Comparison of ENCODE assay signal across 8 cellular contexts in the genomic region with DNA sequence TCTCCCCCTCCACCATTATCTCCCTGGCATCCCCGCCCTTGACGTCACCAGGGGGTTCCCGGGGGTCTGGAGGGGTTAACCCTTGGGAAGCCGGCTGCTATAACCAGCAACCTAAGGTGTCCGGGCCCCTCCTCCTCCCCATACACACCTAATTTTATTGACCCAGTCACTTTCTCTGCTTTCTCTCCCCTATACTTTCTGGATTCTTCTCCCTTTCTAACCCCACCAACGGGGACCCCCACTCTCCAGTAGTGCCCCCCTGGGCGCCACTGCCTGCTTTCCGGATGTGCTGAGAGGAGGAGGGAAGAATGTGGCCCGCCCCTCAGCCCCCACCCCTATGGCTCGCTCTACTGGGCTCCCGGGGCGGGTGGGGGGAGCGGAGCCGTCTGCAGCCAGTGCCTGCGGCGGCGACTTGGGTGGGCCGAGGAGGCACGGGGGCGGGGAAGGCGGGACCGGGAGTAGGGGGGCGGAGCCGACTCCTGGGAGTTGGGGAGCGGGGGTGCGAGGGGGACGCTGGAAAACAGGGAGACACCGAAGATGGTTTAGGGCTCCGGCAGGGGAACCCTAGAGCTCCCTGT. TPM values are rescaled to one million over a fixed set of nuclear protein-coding genes. Genes with fewer than 3 reads are reported as not detected.
DNase-seq lines count a peak whose midpoint lies in the region; ATAC-seq, FAIRE-seq and TF ChIP-seq lines count a peak whose summit lies in the region.

No MANE protein-coding gene starts in this region.

- H3K4me1 Mint-ChIP-seq in immature natural killer cell, result peaks cover 42 to 60% of the 10 kb centered on the region in 2 donors

- no peak for FAIRE-seq in K562 (lab: Jason Lieb, UNC)

- peak overlapping the region; percentile 79 to 95 (median 84) for H3K4me3 Mint-ChIP-seq in immature natural killer cell

- H3K27me3 Mint-ChIP-seq in immature natural killer cell (ENCODE audit: low read depth in 3 of 3), result peaks cover 9 to 30% (median 20%) of the 10 kb centered on the region in 3 donors

- H3F3A ChIP-seq in smooth muscle cell (ENCODE audit: low read depth), result peaks cover 10% of the 10 kb centered on the region

- CTCF ChIA-PET in K562 (lab: Yijun Ruan, JAX; ENCODE audit: low intra/inter-chr PET ratio), result interaction anchor here (0.5 to 1.0 kb wide), 2 partner anchors 38 to 122 kb away, joined by 3 read pairs; no protein-coding TSS in a partner anchor

- H3K79me2 ChIP-seq in K562 (ENCODE audit: control insufficient read depth, insufficient read depth, low read length) (peaks cover 8% of the 10 kb centered on the region; the same call in 2 of the 3 replicates), smooth muscle cell (ENCODE audit: low read depth) (peaks cover 7% of the 10 kb centered on the region)

- WGBS in K562 (ENCODE audit: insufficient coverage, low coverage, missing lambda C conversion rate), result 1% methylated on average over 12 of the region's 29 CpGs
- 3% methylated on average over 14 of the region's 29 CpGs for WGBS in smooth muscle cell (ENCODE audit: low lambda C conversion rate)

- H3K27me3 ChIP-seq in NT2/D1 (ENCODE audit: insufficient read depth, insufficient read length) (no peaks in the 10 kb centered on the region), K562 (ENCODE audit: control insufficient read depth in 2 of 2, insufficient read depth in 2 of 2, low read length in 2 of 2) (peaks cover 2 to 14% of the 10 kb centered on the region in 2 experiments; a peak in 1 of 5 replicates), smooth muscle cell (ENCODE audit: low read depth) (no peaks in the 10 kb centered on the region)

- H3K9me3 ChIP-seq in NT2/D1 (ENCODE audit: insufficient read depth, low read length) (no peaks in the 10 kb centered on the region), K562 (replicated peaks; ENCODE audit: control insufficient read depth, insufficient read depth, low read depth, low read length) (no peaks in the 10 kb centered on the region), smooth muscle cell (replicated peaks; ENCODE audit: low read depth) (no peaks in the 10 kb centered on the region)

- DNase-seq in NCI-H2227 (lab: John Stamatoyannopoulos, UW; ENCODE audit: unreplicated experiment) (peak; percentile 26), NCI-H2227 treated with DMSO at 0.1 percent for 48 hours (lab: John Stamatoyannopoulos, UW) (no peak), NT2/D1 (ENCODE audit: low read depth, low spot score) (peak; percentile 74), K562 (ENCODE audit: extremely low read depth in 1 of 4, low spot score in 3 of 4) (peak; percentile 78 to 89 (median 84)), immature natural killer cell (no peak), smooth muscle cell (lab: John Stamatoyannopoulos, UW; ENCODE audit: unreplicated experiment) (peak; percentile 55)

- peak overlapping the region in 3 of 6 donors; percentile 40 to 87 (median 61) for H3K27ac Mint-ChIP-seq in immature natural killer cell

- H3K9me3 Mint-ChIP-seq in immature natural killer cell, result no peaks in the 10 kb centered on the region

- no peaks in the 10 kb centered on the region for H3K9me1 ChIP-seq in K562 (ENCODE audit: control insufficient read depth, insufficient read depth, low read length)

- H3K27ac ChIP-seq in K562 (ENCODE audit: extremely low read depth, low read depth, low read length), result peak overlapping the region; percentile 46; the same call in 2 of the 3 replicates
- H3K27ac ChIP-seq in smooth muscle cell (ENCODE audit: low read depth), result peak overlapping the region; percentile 6

- no TSS peak for BruUV-seq in K562 (replicated peaks; lab: Mats Ljungman, UMichigan)

- no peak for TF ChIP-seq RAD21 in K562 (CRISPR knock-in tag; conservative IDR thresholded peaks at IDR 0.05 in 1 of 2, IDR thresholded peaks at IDR 0.05 in 1 of 2)

- TF ChIP-seq EP300 in K562 (IDR thresholded peaks at IDR 0.05; ENCODE audit: low read length), result no peak

- in situ Hi-C loops in K562 (cut with MboI), result no loop called here

- POLR2A ChIA-PET in K562 (lab: Yijun Ruan, JAX), result interaction anchor here (0.6 to 2.3 kb wide), 6 partner anchors 8 to 734 kb away, joined by 3 to 13 read pairs (median 4); no protein-coding TSS in a partner anchor

- H4K20me1 ChIP-seq in K562 (replicated peaks; ENCODE audit: control insufficient read depth, insufficient read depth, low read length), result no peaks in the 10 kb centered on the region
- H4K20me1 ChIP-seq in smooth muscle cell (ENCODE audit: low read depth), result no peaks in the 10 kb centered on the region

- ATAC-seq in K562 (peak; percentile 54), GM18867 (IDR thresholded peaks at IDR 0.05; ENCODE audit: unreplicated experiment) (no peak), HG03469 (IDR thresholded peaks at IDR 0.05; ENCODE audit: unreplicated experiment) (no peak)

- TF ChIP-seq POLR2A in K562 (conservative IDR thresholded peaks at IDR 0.05), result no peak

- H3K4me2 ChIP-seq in K562 (ENCODE audit: insufficient read depth, low read length), result peak overlapping the region; percentile 85
- H3K4me2 ChIP-seq in smooth muscle cell, result peak overlapping the region; percentile 100

- no peaks in the 10 kb centered on the region for H3K36me3 Mint-ChIP-seq in immature natural killer cell

- intact Hi-C loops in K562 (cut with micrococcal nuclease), result no loop called here

- H3K9ac ChIP-seq in NT2/D1 (ENCODE audit: insufficient read length, low read depth) (peak overlapping the region; percentile 96), K562 (ENCODE audit: insufficient read depth in 1 of 2, low read depth in 2 of 2, low read length in 2 of 2) (peak overlapping the region; percentile 42 to 90; a peak in 3 of 4 replicates), smooth muscle cell (ENCODE audit: low read depth) (no peak overlapping the region)

- no peak for TF ChIP-seq CTCF in K562 (IDR thresholded peaks at IDR 0.05 in 2 of 3, conservative IDR thresholded peaks at IDR 0.05 in 1 of 3; ENCODE audit: insufficient read depth in 2 of 3, low read depth in 1 of 3, low read length in 3 of 3)
- TF ChIP-seq CTCF in smooth muscle cell (IDR thresholded peaks at IDR 0.05; ENCODE audit: borderline replicate concordance, insufficient read depth, poor library complexity, severe bottlenecking), result no peak

- peaks cover 11% of the 10 kb centered on the region for H3K36me3 ChIP-seq in NT2/D1 (ENCODE audit: insufficient read depth, insufficient read length, low read length)
- H3K36me3 ChIP-seq in K562 (ENCODE audit: control insufficient read depth, insufficient read depth, low read length), result no peaks in the 10 kb centered on the region
- no peaks in the 10 kb centered on the region for H3K36me3 ChIP-seq in smooth muscle cell (ENCODE audit: low read depth)

- peak overlapping the region; percentile 78 for H3K4me3 ChIP-seq in NT2/D1 (ENCODE audit: insufficient read length, low read depth)
- H3K4me3 ChIP-seq in K562, result peak overlapping the region; percentile 51
- H3K4me3 ChIP-seq in smooth muscle cell, result peak overlapping the region; percentile 73

- peak overlapping the region; percentile 85 for H2AFZ ChIP-seq in K562 (ENCODE audit: low read depth, low read length)
- peak overlapping the region; percentile 67 for H2AFZ ChIP-seq in smooth muscle cell (ENCODE audit: low read depth)

- H3K4me1 ChIP-seq in NT2/D1 (ENCODE audit: insufficient read depth, insufficient read length), result peaks cover 7% of the 10 kb centered on the region
- H3K4me1 ChIP-seq in K562 (replicated peaks in 1 of 2; ENCODE audit: control insufficient read depth in 2 of 2, insufficient read depth in 2 of 2, low read length in 2 of 2), result peaks cover 26 to 43% of the 10 kb centered on the region in 2 experiments; a peak in 4 of 5 replicates
- peaks cover 11% of the 10 kb centered on the region for H3K4me1 ChIP-seq in smooth muscle cell (ENCODE audit: low read depth)

RNA-seq across cellular contexts. Expression of a gene that starts 1.8 kb away (rescaled TPM):
- total RNA-seq in K562 (2011; cell fraction: chromatin; rRNA removed; ENCODE audit: low replicate concordance), result 1.4 and 2.9 TPM in 2 replicates
- total RNA-seq in K562 (2011; cell fraction: nucleolus; rRNA removed), result 1.0 and 1.3 TPM in 2 replicates
- 2.0 and 2.7 TPM in 2 replicates for total RNA-seq in K562 (2011; cell fraction: nucleoplasm; rRNA removed)
- total RNA-seq in K562 (2014; rRNA removed) (0.33 and 0.41 TPM in 2 replicates), K562 (2014; rRNA removed; fragmentation: Illumina TruSeq; extraction: Trizol) (0.76 and 0.80 TPM in 2 replicates), K562 (2015; rRNA removed; fragmentation: Illumina TruSeq; extraction: Trizol) (0.30 and 2.2 TPM in 2 replicates), K562 (2021) (2.1 and 3.7 TPM in 2 replicates), smooth muscle cell (1.4 and 1.5 TPM in 2 replicates)
- polyA plus RNA-seq in K562 (2011; rRNA removed) (0.33 and 1.1 TPM in 2 replicates), K562 (2014; fragmentation: Illumina TruSeq; extraction: Trizol) (0.61 and 0.80 TPM in 2 replicates), K562 (2014; fragmentation: Nextera tagmentation; extraction: Ambion mirVana) (under 1 TPM; 0.24 to 0.31 TPM), K562 (2014; rRNA removed) (0.51 and 0.64 TPM in 2 replicates), immature natural killer cell (under 1 TPM in 2 of 3 donors, not detected in 1; 0.33 to 0.40 TPM), smooth muscle cell (0.50 and 1.2 TPM in 2 replicates)
- 0.63 and 0.64 TPM in 2 replicates for polyA plus RNA-seq in K562 (2011; cell fraction: cytosol; rRNA removed)
- polyA plus RNA-seq in K562 (2011; cell fraction: nucleus; rRNA removed), result 2.0 and 3.7 TPM in 2 replicates
- polyA plus RNA-seq in K562 (2012), result 2.2 and 3.2 TPM in 2 replicates
- 0.36 and 0.81 TPM in 2 replicates for polyA minus RNA-seq in K562 (2011; rRNA and poly(A)+ RNA removed)
- polyA minus RNA-seq in K562 (2011; cell fraction: cytosol; rRNA and poly(A)+ RNA removed), result not detected in 2 replicates
- polyA minus RNA-seq in K562 (2011; cell fraction: nucleus; rRNA and poly(A)+ RNA removed), result 0.33 and 0.81 TPM in 2 replicates

RNA-seq across cellular contexts. Expression of a gene that starts 6.3 kb away (rescaled TPM):
- total RNA-seq in K562 (2011; cell fraction: chromatin; rRNA removed; ENCODE audit: low replicate concordance), result 6.1 and 10.9 TPM in 2 replicates
- total RNA-seq in K562 (2011; cell fraction: nucleolus; rRNA removed), result 23.7 and 26.8 TPM in 2 replicates
- total RNA-seq in K562 (2011; cell fraction: nucleoplasm; rRNA removed), result 12.3 and 17.1 TPM in 2 replicates
- 8.2 and 12.2 TPM in 2 replicates for total RNA-seq in K562 (2014; rRNA removed)
- 5.6 and 7.3 TPM in 2 replicates for total RNA-seq in K562 (2014; rRNA removed; fragmentation: Illumina TruSeq; extraction: Trizol)
- total RNA-seq in K562 (2015; rRNA removed; fragmentation: Illumina TruSeq; extraction: Trizol), result 0.94 and 1.2 TPM in 2 replicates
- 8.6 and 9.4 TPM in 2 replicates for total RNA-seq in K562 (2021)
- 1.7 and 4.7 TPM in 2 replicates for polyA plus RNA-seq in K562 (2011; rRNA removed)
- 4.7 and 6.2 TPM in 2 replicates for polyA plus RNA-seq in K562 (2011; cell fraction: cytosol; rRNA removed)
- polyA plus RNA-seq in K562 (2011; cell fraction: nucleus; rRNA removed), result 1.1 and 2.3 TPM in 2 replicates
- 4.7 and 106 TPM in 2 replicates for polyA plus RNA-seq in K562 (2012)
- polyA plus RNA-seq in K562 (2014; fragmentation: Illumina TruSeq; extraction: Trizol), result 9.1 and 11.1 TPM in 2 replicates
- polyA plus RNA-seq in K562 (2014; fragmentation: Nextera tagmentation; extraction: Ambion mirVana), result 1 to 10 TPM; 1.9 TPM
- 8.5 and 9.9 TPM in 2 replicates for polyA plus RNA-seq in K562 (2014; rRNA removed)
- polyA minus RNA-seq in K562 (2011; rRNA and poly(A)+ RNA removed), result 1.7 and 3.4 TPM in 2 replicates
- polyA minus RNA-seq in K562 (2011; cell fraction: cytosol; rRNA and poly(A)+ RNA removed), result 0.67 and 3.6 TPM in 2 replicates
- 1.2 and 2.7 TPM in 2 replicates for polyA minus RNA-seq in K562 (2011; cell fraction: nucleus; rRNA and poly(A)+ RNA removed)
- polyA plus RNA-seq in immature natural killer cell, result not detected
- 5.4 and 11.5 TPM in 2 replicates for total RNA-seq in smooth muscle cell
- polyA plus RNA-seq in smooth muscle cell, result 2.1 and 2.3 TPM in 2 replicates

RNA-seq across cellular contexts. Expression of a gene that starts 18.3 kb away (rescaled TPM):
- total RNA-seq in K562 (2011; cell fraction: chromatin; rRNA removed; ENCODE audit: low replicate concordance), result 8.4 and 15.8 TPM in 2 replicates
- total RNA-seq in K562 (2011; cell fraction: nucleolus; rRNA removed), result 5.3 and 7.2 TPM in 2 replicates
- total RNA-seq in K562 (2011; cell fraction: nucleoplasm; rRNA removed), result 7.3 and 8.5 TPM in 2 replicates
- total RNA-seq in K562 (2014; rRNA removed) (3.8 and 4.6 TPM in 2 replicates), K562 (2014; rRNA removed; fragmentation: Illumina TruSeq; extraction: Trizol) (3.1 and 4.2 TPM in 2 replicates), K562 (2015; rRNA removed; fragmentation: Illumina TruSeq; extraction: Trizol) (5.1 and 5.8 TPM in 2 replicates), K562 (2021) (5.9 and 6.0 TPM in 2 replicates), smooth muscle cell (1.3 TPM in 1 of 2 replicates, not detected in the other)
- polyA plus RNA-seq in K562 (2011; rRNA removed) (6.5 and 22.7 TPM in 2 replicates), K562 (2014; fragmentation: Illumina TruSeq; extraction: Trizol) (5.4 and 6.5 TPM in 2 replicates), K562 (2014; fragmentation: Nextera tagmentation; extraction: Ambion mirVana) (1 to 10 TPM; 1.5 to 2.0 TPM), K562 (2014; rRNA removed) (3.3 and 10.2 TPM in 2 replicates), immature natural killer cell (100 to 1,000 TPM; 148 to 294 (median 163) TPM), smooth muscle cell (not detected in 2 replicates)
- 7.6 and 14.0 TPM in 2 replicates for polyA plus RNA-seq in K562 (2011; cell fraction: cytosol; rRNA removed)
- polyA plus RNA-seq in K562 (2011; cell fraction: nucleus; rRNA removed), result 53.3 and 109 TPM in 2 replicates
- 5.2 and 15.6 TPM in 2 replicates for polyA plus RNA-seq in K562 (2012)
- 2.8 and 7.2 TPM in 2 replicates for polyA minus RNA-seq in K562 (2011; rRNA and poly(A)+ RNA removed)
- polyA minus RNA-seq in K562 (2011; cell fraction: cytosol; rRNA and poly(A)+ RNA removed), result 1.5 and 8.5 TPM in 2 replicates
- polyA minus RNA-seq in K562 (2011; cell fraction: nucleus; rRNA and poly(A)+ RNA removed), result 4.3 and 13.0 TPM in 2 replicates

RNA-seq across cellular contexts. Expression of a gene that starts 26.5 kb away (rescaled TPM):
- total RNA-seq in K562 (2011; cell fraction: chromatin; rRNA removed; ENCODE audit: low replicate concordance), result 823 and 1,075 TPM in 2 replicates
- total RNA-seq in K562 (2011; cell fraction: nucleolus; rRNA removed), result 517 and 536 TPM in 2 replicates
- total RNA-seq in K562 (2011; cell fraction: nucleoplasm; rRNA removed), result 605 and 612 TPM in 2 replicates
- total RNA-seq in K562 (2014; rRNA removed), result 231 and 232 TPM in 2 replicates
- total RNA-seq in K562 (2014; rRNA removed; fragmentation: Illumina TruSeq; extraction: Trizol), result 220 and 245 TPM in 2 replicates
- 158 and 169 TPM in 2 replicates for total RNA-seq in K562 (2015; rRNA removed; fragmentation: Illumina TruSeq; extraction: Trizol)
- 339 and 382 TPM in 2 replicates for total RNA-seq in K562 (2021)
- 145 and 271 TPM in 2 replicates for polyA plus RNA-seq in K562 (2011; rRNA removed)
- 137 and 183 TPM in 2 replicates for polyA plus RNA-seq in K562 (2011; cell fraction: cytosol; rRNA removed)
- polyA plus RNA-seq in K562 (2011; cell fraction: nucleus; rRNA removed), result 838 and 1,308 TPM in 2 replicates
- 210 and 555 TPM in 2 replicates for polyA plus RNA-seq in K562 (2012)
- 298 and 362 TPM in 2 replicates for polyA plus RNA-seq in K562 (2014; fragmentation: Illumina TruSeq; extraction: Trizol)
- 100 to 1,000 TPM; 117 to 168 TPM for polyA plus RNA-seq in K562 (2014; fragmentation: Nextera tagmentation; extraction: Ambion mirVana)
- 221 and 229 TPM in 2 replicates for polyA plus RNA-seq in K562 (2014; rRNA removed)
- 171 and 257 TPM in 2 replicates for polyA minus RNA-seq in K562 (2011; rRNA and poly(A)+ RNA removed)
- 105 and 116 TPM in 2 replicates for polyA minus RNA-seq in K562 (2011; cell fraction: cytosol; rRNA and poly(A)+ RNA removed)
- 226 and 398 TPM in 2 replicates for polyA minus RNA-seq in K562 (2011; cell fraction: nucleus; rRNA and poly(A)+ RNA removed)
- polyA plus RNA-seq in immature natural killer cell, result 100 to 1,000 TPM; 100 to 158 (median 114) TPM
- total RNA-seq in smooth muscle cell, result 192 and 629 TPM in 2 replicates
- 186 and 187 TPM in 2 replicates for polyA plus RNA-seq in smooth muscle cell

RNA-seq across cellular contexts. Expression of a gene that starts 26.8 kb away (rescaled TPM):
- total RNA-seq in K562 (2011; cell fraction: chromatin; rRNA removed; ENCODE audit: low replicate concordance), result 0.19 TPM in 1 of 2 replicates, not detected in the other
- 0.26 and 0.33 TPM in 2 replicates for total RNA-seq in K562 (2011; cell fraction: nucleolus; rRNA removed)
- 0.31 and 0.44 TPM in 2 replicates for total RNA-seq in K562 (2011; cell fraction: nucleoplasm; rRNA removed)
- not detected in 2 replicates for total RNA-seq in K562 (2014; rRNA removed)
- not detected in 2 replicates for total RNA-seq in K562 (2014; rRNA removed; fragmentation: Illumina TruSeq; extraction: Trizol)
- total RNA-seq in K562 (2015; rRNA removed; fragmentation: Illumina TruSeq; extraction: Trizol), result 0.07 TPM in 1 of 2 replicates, not detected in the other
- total RNA-seq in K562 (2021), result 0.07 TPM in 1 of 2 replicates, not detected in the other
- polyA plus RNA-seq in K562 (2011; rRNA removed), result 0.04 and 0.15 TPM in 2 replicates
- 0.19 and 0.34 TPM in 2 replicates for polyA plus RNA-seq in K562 (2011; cell fraction: cytosol; rRNA removed)
- 0.13 TPM in 1 of 2 replicates, not detected in the other for polyA plus RNA-seq in K562 (2011; cell fraction: nucleus; rRNA removed)
- 0.18 and 1.1 TPM in 2 replicates for polyA plus RNA-seq in K562 (2012)
- polyA plus RNA-seq in K562 (2014; fragmentation: Illumina TruSeq; extraction: Trizol), result not detected in 2 replicates
- polyA plus RNA-seq in K562 (2014; fragmentation: Nextera tagmentation; extraction: Ambion mirVana), result under 1 TPM in 1 of 2 experiments, not detected in 1; 0.17 TPM
- polyA plus RNA-seq in K562 (2014; rRNA removed), result 0.24 TPM in 1 of 2 replicates, not detected in the other
- polyA minus RNA-seq in K562 (2011; rRNA and poly(A)+ RNA removed), result 0.18 TPM in 1 of 2 replicates, not detected in the other
- polyA minus RNA-seq in K562 (2011; cell fraction: cytosol; rRNA and poly(A)+ RNA removed), result not detected in 2 replicates
- polyA minus RNA-seq in K562 (2011; cell fraction: nucleus; rRNA and poly(A)+ RNA removed), result 0.27 TPM in 1 of 2 replicates, not detected in the other
- under 1 TPM in 1 of 3 donors, not detected in 2; 0.15 TPM for polyA plus RNA-seq in immature natural killer cell
- total RNA-seq in smooth muscle cell, result not detected in 2 replicates
- 0.42 TPM in 1 of 2 replicates, not detected in the other for polyA plus RNA-seq in smooth muscle cell

Comparison
In these comparisons a context has a peak if more than half of its experiments do, and no peak if none do; other contexts are left out.
1. DNase-seq: peak in NCI-H2227 (single experiment), NT2/D1 (single experiment), K562 (4 of 4) and smooth muscle cell (single experiment); none in NCI-H2227 treated with DMSO at 0.1 percent for 48 hours (single experiment) and immature natural killer cell (0 of 3).
2. Peak in every context shown above with its lines, with median percentiles within 50 percentile points of each other: H3K4me3 ChIP-seq.